1 cellular context compared by ENCODE assay signal in genomic region chr7:66307591-66308215, GRCh38.
A peak's percentile ranks its signal among the peaks of the same experiment; 100 is the strongest.
TF ChIP-seq lines count a peak whose summit lies in the region.

No MANE protein-coding gene starts in this region.

TF ChIP-seq in HepG2, 621 proteins besides CTCF, POLR2A, EP300 and RAD21 (continued from another document and continues in another):
- TF ChIP-seq LRRFIP1 (CRISPR knock-in tag; conservative IDR thresholded peaks at IDR 0.05) (no peak), SIX1 (CRISPR knock-in tag; IDR thresholded peaks at IDR 0.05; ENCODE audit: borderline replicate concordance) (0 out of 2 replicates have a peak, but pooled peaks have one; percentile 24), NCOA2 (CRISPR knock-in tag; IDR thresholded peaks at IDR 0.05) (peak; percentile 78), SP1 (IDR thresholded peaks at IDR 0.05) (no peak), SP1 (CRISPR knock-in tag; IDR thresholded peaks at IDR 0.05) (no peak), HNF4G (IDR thresholded peaks at IDR 0.05; ENCODE audit: borderline replicate concordance, low read depth, low read length) (peak; percentile 53; the same call in 1 of the 2 replicates), HNF4G (CRISPR knock-in tag; IDR thresholded peaks at IDR 0.05; ENCODE audit: borderline replicate concordance, low read depth) (peak; percentile 82; the same call in 1 of the 2 replicates), DNMT3B (CRISPR knock-in tag; conservative IDR thresholded peaks at IDR 0.05) (no peak), HDAC2 (CRISPR knock-in tag; IDR thresholded peaks at IDR 0.05) (peak; percentile 79), AFF4 (CRISPR knock-in tag; IDR thresholded peaks at IDR 0.05) (no peak), MLXIP (CRISPR knock-in tag; IDR thresholded peaks at IDR 0.05; ENCODE audit: borderline replicate concordance) (no peak), ETV5 (CRISPR knock-in tag; IDR thresholded peaks at IDR 0.05; ENCODE audit: borderline replicate concordance) (peak; percentile 56; the same call in 1 of the 2 replicates), GATA4 (IDR thresholded peaks at IDR 0.05; ENCODE audit: borderline replicate concordance, low read depth) (peak; percentile 44; the same call in 1 of the 2 replicates), LCORL (IDR thresholded peaks at IDR 0.05) (no peak), LCORL (CRISPR knock-in tag; IDR thresholded peaks at IDR 0.05) (peak; percentile 21; the same call in 1 of the 2 replicates), MXD4 (CRISPR knock-in tag; IDR thresholded peaks at IDR 0.05) (peak; percentile 50; the same call in 1 of the 2 replicates), NCOR1 (IDR thresholded peaks at IDR 0.05; ENCODE audit: borderline replicate concordance, low read length) (no peak), GFI1 (CRISPR knock-in tag; IDR thresholded peaks at IDR 0.05; ENCODE audit: borderline replicate concordance) (peak; percentile 64; the same call in 1 of the 2 replicates), ZNF264 (CRISPR knock-in tag; IDR thresholded peaks at IDR 0.05) (no peak), HOXA5 (CRISPR knock-in tag; IDR thresholded peaks at IDR 0.05) (peak; percentile 66; the same call in 1 of the 2 replicates), ZNF557 (CRISPR knock-in tag; IDR thresholded peaks at IDR 0.05) (0 out of 2 replicates have a peak, but pooled peaks have one; percentile 51), HOMEZ (CRISPR knock-in tag; IDR thresholded peaks at IDR 0.05; ENCODE audit: low read depth) (peak; percentile 91), TFDP1 (CRISPR knock-in tag; IDR thresholded peaks at IDR 0.05; ENCODE audit: borderline replicate concordance) (peak; percentile 27; the same call in 1 of the 2 replicates), ZNF567 (CRISPR knock-in tag; IDR thresholded peaks at IDR 0.05; ENCODE audit: borderline replicate concordance) (no peak), MAFF (IDR thresholded peaks at IDR 0.05; ENCODE audit: low read depth, low read length) (peak; percentile 72), ZNF790 (CRISPR knock-in tag; IDR thresholded peaks at IDR 0.05; ENCODE audit: borderline replicate concordance) (no peak), ZNF878 (CRISPR knock-in tag; IDR thresholded peaks at IDR 0.05) (peak; percentile 76; the same call in 1 of the 2 replicates), TEAD3 (CRISPR knock-in tag; optimal IDR thresholded peaks at IDR 0.05; ENCODE audit: borderline replicate concordance) (peak; percentile 91), ZMYM4 (CRISPR knock-in tag; IDR thresholded peaks at IDR 0.05) (peak; percentile 54), BORCS8-MEF2B (CRISPR knock-in tag; IDR thresholded peaks at IDR 0.05) (no peak), CREM (IDR thresholded peaks at IDR 0.05) (peak; percentile 57; the same call in 1 of the 2 replicates), CREM (CRISPR knock-in tag; IDR thresholded peaks at IDR 0.05) (no peak), THAP11 (CRISPR knock-in tag; IDR thresholded peaks at IDR 0.05) (peak; percentile 58), NFKBIZ (CRISPR knock-in tag; IDR thresholded peaks at IDR 0.05) (0 out of 2 replicates have a peak, but pooled peaks have one; percentile 53), POGK (CRISPR knock-in tag; conservative IDR thresholded peaks at IDR 0.05) (peak; percentile 58; the same call in 1 of the 2 replicates), CREB1 (IDR thresholded peaks at IDR 0.05) (peak; percentile 37; the same call in 1 of the 2 replicates), CREB1 (CRISPR knock-in tag; IDR thresholded peaks at IDR 0.05) (no peak), ZNF44 (CRISPR knock-in tag; IDR thresholded peaks at IDR 0.05) (no peak), DPF2 (CRISPR knock-in tag; IDR thresholded peaks at IDR 0.05; ENCODE audit: borderline replicate concordance, low read depth) (peak; percentile 90), ARID3A (IDR thresholded peaks at IDR 0.05; ENCODE audit: low read depth, low read length) (peak; percentile 94), ATF3 (CRISPR knock-in tag; IDR thresholded peaks at IDR 0.05) (peak; percentile 64), ZNF740 (CRISPR knock-in tag; IDR thresholded peaks at IDR 0.05) (no peak), JUNB (CRISPR knock-in tag; IDR thresholded peaks at IDR 0.05; ENCODE audit: borderline replicate concordance) (peak; percentile 78; the same call in 1 of the 2 replicates), ZNF614 (CRISPR knock-in tag; IDR thresholded peaks at IDR 0.05; ENCODE audit: borderline replicate concordance) (0 out of 2 replicates have a peak, but pooled peaks have one; percentile 68), ZNF230 (CRISPR knock-in tag; IDR thresholded peaks at IDR 0.05) (0 out of 2 replicates have a peak, but pooled peaks have one; percentile 16), HIC2 (CRISPR knock-in tag; IDR thresholded peaks at IDR 0.05; ENCODE audit: low read depth) (peak; percentile 10; the same call in 1 of the 2 replicates), MIER2 (CRISPR knock-in tag; IDR thresholded peaks at IDR 0.05) (0 out of 2 replicates have a peak, but pooled peaks have one; percentile 58)
